13 cellular contexts compared by ENCODE assay signal in the genomic region with DNA sequence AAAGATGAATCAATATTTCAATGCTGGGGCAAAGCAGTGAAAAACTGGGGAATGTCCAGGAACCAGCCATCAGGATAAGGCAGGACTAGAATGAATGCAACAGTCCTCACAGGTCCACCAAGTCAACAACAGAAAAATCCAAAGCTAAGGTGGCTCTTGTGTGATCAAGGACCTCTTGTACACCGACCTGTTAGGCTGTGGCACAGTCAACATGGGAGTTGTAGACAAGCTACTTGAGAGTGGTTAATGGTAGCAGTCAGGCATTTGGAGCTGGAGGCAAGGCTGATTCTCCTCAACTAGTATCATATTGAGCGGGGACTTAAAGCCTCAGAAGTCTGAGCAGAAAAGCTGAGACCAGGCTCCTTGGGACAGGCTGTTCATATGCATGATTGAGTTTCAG. TPM values are rescaled to one million over a fixed set of nuclear protein-coding genes. Genes with fewer than 3 reads are reported as not detected.
DNase-seq lines count a peak whose midpoint lies in the region; ATAC-seq, FAIRE-seq and TF ChIP-seq lines count a peak whose summit lies in the region.
"Had no signal": no experiment of that assay in that cellular context is flagged by ENCODE, and none has a peak within 500 bp of the region (broad histone marks: within the 10 kb centered on the region; RNA-seq: fewer than 3 reads in every experiment).

No MANE protein-coding gene starts in this region.

- peaks cover 48% of the 10 kb centered on the region for H3K4me1 Mint-ChIP-seq in activated naive CD8-positive, alpha-beta T cell (ENCODE audit: low read depth)

- DNase-seq in NCI-H510A (lab: John Stamatoyannopoulos, UW) (peak; percentile 2), NCI-H510A treated with DMSO at 0.1 percent for 48 hours (lab: John Stamatoyannopoulos, UW) (no peak), small intestine (peak; percentile 8), NCI-H69 (lab: John Stamatoyannopoulos, UW) (no peak), transverse colon (no peak), substantia nigra (lab: John Stamatoyannopoulos, UW) (no peak)
- DNase-seq: activated gamma-delta T cell, mammary epithelial cell had no signal

- H3K36me3 ChIP-seq in small intestine (ENCODE audit: control insufficient read depth in 2 of 2, insufficient read depth in 2 of 2, low read length in 2 of 2) (peaks cover 0 to 2% of the 10 kb centered on the region in 2 donors), transverse colon (no peaks in the 10 kb centered on the region)
- H3K36me3 ChIP-seq: gastroesophageal sphincter had no signal

- TF ChIP-seq CTCF in transverse colon (IDR thresholded peaks at IDR 0.05), result no peak

- H3K36me3 Mint-ChIP-seq in activated naive CD8-positive, alpha-beta T cell, result no peaks in the 10 kb centered on the region

- H3K27me3 ChIP-seq in small intestine (ENCODE audit: control insufficient read depth in 2 of 2, insufficient read depth in 2 of 2, low read length in 2 of 2) (no peaks in the 10 kb centered on the region), transverse colon (no peaks in the 10 kb centered on the region)
- H3K27me3 ChIP-seq: gastroesophageal sphincter had no signal

- FAIRE-seq in small intestine (lab: Jason Lieb, UNC), result no peak
- FAIRE-seq: TTC549 had no signal

- H3K27ac ChIP-seq in small intestine (ENCODE audit: low read depth in 1 of 2, low read length in 1 of 2), result peak overlapping the region in 1 of 2 donors; percentile 69
- peak overlapping the region in 1 of 4 donors; percentile 67 for H3K27ac ChIP-seq in transverse colon
- no peak overlapping the region for H3K27ac ChIP-seq in substantia nigra (ENCODE audit: low read depth, low read length, poor library complexity, severe bottlenecking)

- in situ Hi-C loops in transverse colon (cut with MboI; ENCODE audit: low pct_ligation_motif_present in 1 of 4, low pct_unique_long_range_greater_than_20kb in 1 of 4, low sequenced_read_pairs in 3 of 4), result no loop called here

- H3K4me3 ChIP-seq in small intestine (ENCODE audit: low read depth in 1 of 2, low read length in 2 of 2) (no peak overlapping the region), transverse colon (no peak overlapping the region)

- H3K9me3 Mint-ChIP-seq in activated naive CD8-positive, alpha-beta T cell (ENCODE audit: low read depth), result peaks cover 7% of the 10 kb centered on the region

- intact Hi-C loops in transverse colon (cut with DNase I; ENCODE audit: low total_unique reads), result no loop called here

- no peaks in the 10 kb centered on the region for H3K4me1 ChIP-seq in small intestine (ENCODE audit: control insufficient read depth in 2 of 2, insufficient read depth in 1 of 2, low read depth in 1 of 2, low read length in 1 of 2)
- H3K4me1 ChIP-seq in transverse colon, result peaks cover 0 to 11% (median 2%) of the 10 kb centered on the region in 4 donors

- WGBS in small intestine, 3 donors, result 38 to 73% (median 59%) methylated on average over 2 of the region's 2 CpGs
- WGBS in transverse colon (ENCODE audit: low coverage in 1 of 2), 2 donors, result 60 to 71% methylated on average over 1 to 2 of the region's 2 CpGs

- peak overlapping the region; percentile 58 for H3K27ac Mint-ChIP-seq in activated naive CD8-positive, alpha-beta T cell

- TF ChIP-seq EP300 in transverse colon (IDR thresholded peaks at IDR 0.05; ENCODE audit: low read depth), result no peak

- peak; percentile 11 for ATAC-seq in HG02852 (IDR thresholded peaks at IDR 0.05; ENCODE audit: unreplicated experiment)

- no peaks in the 10 kb centered on the region for H3K27me3 Mint-ChIP-seq in activated naive CD8-positive, alpha-beta T cell

- H3K9me3 ChIP-seq in small intestine (ENCODE audit: control insufficient read depth, low read depth) (no peaks in the 10 kb centered on the region), transverse colon (no peaks in the 10 kb centered on the region)
- H3K9me3 ChIP-seq: gastroesophageal sphincter had no signal

- H3K4me3 Mint-ChIP-seq in activated naive CD8-positive, alpha-beta T cell, result no peak overlapping the region

- no peak for TF ChIP-seq POLR2A in transverse colon (IDR thresholded peaks at IDR 0.05)

RNA-seq across cellular contexts. Expression of gene TNFSF13B, which starts 0.8 kb away (rescaled TPM):
- polyA plus RNA-seq in small intestine, result 1 to 10 TPM; 3.1 to 6.9 (median 4.6) TPM
- 1 to 10 TPM in 2 of 4 donors, not detected in 2; 1.1 to 7.1 TPM for total RNA-seq in transverse colon
- total RNA-seq: A172 had no signal

RNA-seq across cellular contexts. Expression of gene ABHD13, which starts 50.5 kb away (rescaled TPM):
- polyA plus RNA-seq in small intestine, result 1 to 10 TPM; 4.5 to 6.5 (median 5.9) TPM
- 10 to 100 TPM in 2 of 4 donors, 1 to 10 TPM in 2; 3.4 to 16.2 (median 8.7) TPM for total RNA-seq in transverse colon

RNA-seq across cellular contexts. Expression of gene LIG4, which starts 53.4 kb away (rescaled TPM):
- polyA plus RNA-seq in small intestine, result 10 to 100 TPM in 1 of 3 donors, 1 to 10 TPM in 2; 4.3 to 10.7 (median 7.3) TPM
- 10 to 100 TPM in 1 of 4 donors, 1 to 10 TPM in 3; 1.9 to 17.0 (median 6.0) TPM for total RNA-seq in transverse colon

Comparison
In these comparisons a context has a peak if more than half of its experiments do, and no peak if none do; other contexts are left out.
1. DNase-seq: peak in NCI-H510A (single experiment) and small intestine (single experiment); none in NCI-H510A treated with DMSO at 0.1 percent for 48 hours (single experiment), NCI-H69 (single experiment), transverse colon (single experiment) and substantia nigra (0 of 49).